ENCODE assay signal across 15 cellular contexts in the genomic region with DNA sequence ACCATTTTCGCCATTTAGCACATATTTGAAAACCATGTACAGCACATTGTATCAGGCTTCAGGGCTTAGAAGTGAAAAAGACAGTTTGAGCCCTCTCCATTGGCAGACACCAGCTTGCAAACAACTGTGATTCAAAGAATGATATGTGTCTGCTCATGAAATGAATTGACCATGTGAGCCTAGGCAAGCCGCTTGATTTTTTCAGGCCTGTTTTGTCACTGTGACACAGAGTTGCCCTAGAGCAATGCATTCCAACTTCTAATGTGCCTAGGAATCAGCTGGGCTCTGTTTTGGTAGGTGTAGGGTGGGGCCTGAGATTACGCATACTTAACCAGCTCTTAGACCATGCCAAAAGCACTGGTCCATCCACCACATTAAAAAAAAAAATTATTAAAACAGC. TPM values are rescaled to one million over a fixed set of nuclear protein-coding genes. Genes with fewer than 3 reads are reported as not detected.
A peak's percentile ranks its signal among the peaks of the same experiment; 100 is the strongest.
DNase-seq lines count a peak whose midpoint lies in the region; ATAC-seq and TF ChIP-seq lines count a peak whose summit lies in the region.
"Had no signal": no experiment of that assay in that cellular context is flagged by ENCODE, and none has a peak within 500 bp of the region (broad histone marks: within the 10 kb centered on the region; RNA-seq: fewer than 3 reads in every experiment).

No MANE protein-coding gene starts in this region.

- no peak overlapping the region for H3K4me3 ChIP-seq in neutrophil (ENCODE audit: low read depth in 1 of 2, low read length in 1 of 2)
- H3K4me3 ChIP-seq in subcutaneous abdominal adipose tissue (ENCODE audit: low read depth in 1 of 5, low read length in 5 of 5) = no peak overlapping the region
- H3K4me3 ChIP-seq: A549, GM12878 had no signal

- H3K9me3 ChIP-seq in neutrophil (no peaks in the 10 kb centered on the region), subcutaneous abdominal adipose tissue (ENCODE audit: control insufficient read depth in 5 of 5, low read length in 5 of 5) (peaks cover 0 to 6% (median 0%) of the 10 kb centered on the region in 5 donors)
- H3K9me3 ChIP-seq: A549, Caco-2 had no signal

- H3K36me3 ChIP-seq in neutrophil (peaks cover 23% of the 10 kb centered on the region), subcutaneous abdominal adipose tissue (ENCODE audit: control insufficient read depth in 5 of 5, insufficient read depth in 5 of 5, low read length in 5 of 5) (peaks cover 11 to 54% (median 30%) of the 10 kb centered on the region in 5 donors)

- DNase-seq in RPMI7951 (ENCODE audit: low read depth) (peak; percentile 48), foreskin keratinocyte (peak in 1 of 2 donors; percentile 48), nucleus accumbens (lab: John Stamatoyannopoulos, UW) (no peak), cardiac septum (ENCODE audit: low spot score) (no peak), A172 (ENCODE audit: low spot score) (no peak)
- DNase-seq: AML-193; Caco-2; CD4-positive, alpha-beta T cell; H9 had no signal

- peaks cover 7% of the 10 kb centered on the region for H3K4me1 ChIP-seq in foreskin keratinocyte
- H3K4me1 ChIP-seq in neutrophil (ENCODE audit: control insufficient read depth in 1 of 2, insufficient read depth in 1 of 2, low read depth in 1 of 2, low read length in 1 of 2) = peaks cover 12 to 14% of the 10 kb centered on the region in 2 experiments
- peaks cover 0 to 15% (median 5%) of the 10 kb centered on the region in 5 donors for H3K4me1 ChIP-seq in subcutaneous abdominal adipose tissue (ENCODE audit: control insufficient read depth in 5 of 5, insufficient read depth in 5 of 5, low read length in 5 of 5)

- H3K27ac ChIP-seq in foreskin keratinocyte (no peak overlapping the region), neutrophil (peak overlapping the region; percentile 45), subcutaneous abdominal adipose tissue (ENCODE audit: low read depth, low read length) (peak overlapping the region; percentile 6)
- H3K27ac ChIP-seq: A549, C4-2B, HL-60 had no signal

- no peak overlapping the region for H3K9ac ChIP-seq in subcutaneous abdominal adipose tissue (ENCODE audit: low read length in 5 of 5)

- TF ChIP-seq CTCF in foreskin keratinocyte (conservative IDR thresholded peaks at IDR 0.05) = no peak
- no peak for TF ChIP-seq CTCF in neutrophil (IDR thresholded peaks at IDR 0.05)

- intact Hi-C loops in cardiac septum (cut with DNase I) = no loop called here

- peak; percentile 38 for ATAC-seq in foreskin keratinocyte
- ATAC-seq: A549, GM12878 had no signal

- H3K27me3 ChIP-seq in foreskin keratinocyte (no peaks in the 10 kb centered on the region), neutrophil (no peaks in the 10 kb centered on the region), subcutaneous abdominal adipose tissue (ENCODE audit: control insufficient read depth in 5 of 5, insufficient read depth in 4 of 5, low read length in 5 of 5) (no peaks in the 10 kb centered on the region)

RNA-seq across cellular contexts. Expression of a gene that starts 53.0 kb away (rescaled TPM):
- 62.5 and 67.1 TPM in 2 replicates for total RNA-seq in RPMI7951 (2014; rRNA removed; shearing (Covaris generic))
- total RNA-seq in foreskin keratinocyte (82.3 and 88.6 TPM in 2 replicates), cardiac septum (60.1 TPM)
- polyA plus RNA-seq in foreskin keratinocyte = 36.2 and 47.5 TPM in 2 replicates
- total RNA-seq in A172 (2014; rRNA removed; shearing (Covaris generic)) = 68.9 and 112 TPM in 2 replicates
